8 cellular contexts compared by ENCODE assay signal in genomic region chr1:182080955-182081582, GRCh38. TPM values are rescaled to one million over a fixed set of nuclear protein-coding genes. Genes with fewer than 3 reads are reported as not detected.
DNase-seq lines count a peak whose midpoint lies in the region; ATAC-seq lines count a peak whose summit lies in the region.

No MANE protein-coding gene starts in this region.

- peak; percentile 28 for DNase-seq in stimulated activated CD4-positive, alpha-beta T cell treated with anti-CD3 and anti-CD28 coated beads, Interleukin-4, amount 100 ng/mL, for 24 hours
- no peak for DNase-seq in stimulated activated CD4-positive, alpha-beta T cell treated with anti-CD3 and anti-CD28 coated beads, Interleukin-2, amount 100 ng/mL, for 24 hours
- DNase-seq in KG1 (lab: John Stamatoyannopoulos, UW), result peak; percentile 39
- peak; percentile 31 for DNase-seq in RPMI7951 (ENCODE audit: low read depth)
- DNase-seq in epidermal melanocyte (ENCODE audit: insufficient read length, low spot score), result peak; percentile 65
- DNase-seq in neuronal stem cell (ENCODE audit: low spot score), result peak; percentile 38
- DNase-seq in effector CD8-positive, alpha-beta T cell (lab: John Stamatoyannopoulos, UW), result no peak

- H2AFZ ChIP-seq in neuronal stem cell (ENCODE audit: low read length), result no peak overlapping the region

- H3K79me1 ChIP-seq in neuronal stem cell (ENCODE audit: low read depth, low read length), result no peaks in the 10 kb centered on the region

- no peak overlapping the region for H3K9ac ChIP-seq in neuronal stem cell (ENCODE audit: low read depth, low read length, poor library complexity)

- no peak overlapping the region for H3K4ac ChIP-seq in neuronal stem cell (ENCODE audit: low read length)

- H2BK120ac ChIP-seq in neuronal stem cell (ENCODE audit: low read depth, low read length), result no peak overlapping the region

- H3K4me2 ChIP-seq in neuronal stem cell (ENCODE audit: insufficient read depth, low read length, poor library complexity, severe bottlenecking), result no peak overlapping the region

- no peak overlapping the region for H4K91ac ChIP-seq in neuronal stem cell (ENCODE audit: low read depth, low read length, poor library complexity)

- H3K36me3 ChIP-seq in neuronal stem cell (replicated peaks in 1 of 2; ENCODE audit: control insufficient read depth in 2 of 2, insufficient read depth in 2 of 2, low read length in 2 of 2), result no peaks in the 10 kb centered on the region

- no peak overlapping the region for H2BK12ac ChIP-seq in neuronal stem cell (ENCODE audit: low read length)

- H2AK5ac ChIP-seq in neuronal stem cell (ENCODE audit: low read depth, low read length), result no peak overlapping the region

- no peak overlapping the region for H2BK5ac ChIP-seq in neuronal stem cell (ENCODE audit: low read length)

- no peak overlapping the region for H3K14ac ChIP-seq in neuronal stem cell (ENCODE audit: low read length)

- no peak for ATAC-seq in GM21447 (IDR thresholded peaks at IDR 0.05; ENCODE audit: unreplicated experiment)

- H3K18ac ChIP-seq in neuronal stem cell (ENCODE audit: low read length), result no peak overlapping the region

- no peak overlapping the region for H2BK15ac ChIP-seq in neuronal stem cell (ENCODE audit: low read length)

- H3K4me1 ChIP-seq in neuronal stem cell (ENCODE audit: control insufficient read depth in 2 of 2, insufficient read depth in 1 of 2, low read depth in 1 of 2, low read length in 2 of 2), result no peaks in the 10 kb centered on the region

- H3K27me3 ChIP-seq in neuronal stem cell (ENCODE audit: control insufficient read depth in 3 of 3, insufficient read depth in 3 of 3, low read depth in 1 of 3, low read length in 3 of 3), result no peaks in the 10 kb centered on the region

- no peaks in the 10 kb centered on the region for H3K9me3 ChIP-seq in neuronal stem cell (replicated peaks in 1 of 2; ENCODE audit: control insufficient read depth in 2 of 2, insufficient read depth in 1 of 2, low read depth in 1 of 2, low read length in 2 of 2)

- no peak overlapping the region for H3K23ac ChIP-seq in neuronal stem cell (ENCODE audit: low read depth, low read length, poor library complexity)

- H3K27ac ChIP-seq in neuronal stem cell (replicated peaks; ENCODE audit: low read length), result no peak overlapping the region

- H3K4me3 ChIP-seq in neuronal stem cell (ENCODE audit: low read length in 2 of 2), result no peak overlapping the region

- no peak overlapping the region for H4K8ac ChIP-seq in neuronal stem cell (ENCODE audit: low read depth, low read length)

- WGBS in neuronal stem cell (ENCODE audit: extremely low coverage in 2 of 2, insufficient read length in 2 of 2, insufficient replicate concordance in 1 of 2), 2 donors, result no CpG with 5 or more reads among the region's 1 CpG

RNA-seq across cellular contexts. Expression of gene ZNF648, which starts 19.6 kb away (rescaled TPM):
- total RNA-seq in RPMI7951 (2014; rRNA removed; shearing (Covaris generic)), result not detected in 2 replicates
- 0.17 TPM for polyA plus RNA-seq in neuronal stem cell (2013, experiment 1 of 2)
- polyA plus RNA-seq in neuronal stem cell (2013, experiment 2 of 2), result 0.18 TPM

Comparison
In these comparisons a context has a peak if more than half of its experiments do, and no peak if none do; other contexts are left out.
1. DNase-seq: peak in stimulated activated CD4-positive, alpha-beta T cell treated with anti-CD3 and anti-CD28 coated beads, Interleukin-4, amount 100 ng/mL, for 24 hours (single experiment), KG1 (single experiment), RPMI7951 (single experiment), epidermal melanocyte (single experiment) and neuronal stem cell (single experiment); none in stimulated activated CD4-positive, alpha-beta T cell treated with anti-CD3 and anti-CD28 coated beads, Interleukin-2, amount 100 ng/mL, for 24 hours (0 of 2) and effector CD8-positive, alpha-beta T cell (single experiment).